Comparison of ENCODE assay signal across 14 cellular contexts in genomic region chr2:96247009-96247408, GRCh38. TPM values are rescaled to one million over a fixed set of nuclear protein-coding genes. Genes with fewer than 3 reads are reported as not detected.
DNase-seq lines count a peak whose midpoint lies in the region; ATAC-seq and TF ChIP-seq lines count a peak whose summit lies in the region.
"Had no signal": no experiment of that assay in that cellular context is flagged by ENCODE, and none has a peak within 500 bp of the region (broad histone marks: within the 10 kb centered on the region; RNA-seq: fewer than 3 reads in every experiment).

No MANE protein-coding gene starts in this region.

- POLR2A ChIA-PET in WTC11 (lab: Charles Lee): interaction anchor here (1.0 to 1.2 kb wide), 2 partner anchors 39 to 45 kb away, joined by 3 to 5 read pairs; no protein-coding TSS in a partner anchor

- H3K9ac ChIP-seq in liver (ENCODE audit: low read depth in 1 of 2, low read length in 2 of 2): no peak overlapping the region

- peaks cover 0 to 9% (median 3%) of the 10 kb centered on the region in 4 donors for H3K4me1 ChIP-seq in liver (ENCODE audit: control insufficient read depth in 4 of 4, insufficient read depth in 4 of 4, low read length in 3 of 4)
- H3K4me1 ChIP-seq: HAP-1 had no signal

- DNase-seq in activated naive CD8-positive, alpha-beta T cell treated with anti-CD3 and anti-CD28 coated beads for 36 hours: no peak
- DNase-seq in WTC11 (ENCODE audit: low spot score) (no peak), superior temporal gyrus (ENCODE audit: extremely low spot score) (no peak), WERI-Rb-1 (no peak), NCI-H2196 treated with DMSO at 0.1 percent for 48 hours (lab: John Stamatoyannopoulos, UW; ENCODE audit: unreplicated experiment) (no peak)
- DNase-seq: NCI-H187; NK-92 treated with Interleukin-12 subunit alpha and Interleukin-12 subunit beta, amount 100 ng/mL, for 24 hours; stimulated activated CD4-positive, alpha-beta T cell treated with anti-CD3 and anti-CD28 coated beads, Interleukin-1b, Interleukin-23, amount 100 ng/mL, for 48 hours had no signal

- no peak for TF ChIP-seq CTCF in WTC11 (IDR thresholded peaks at IDR 0.05)
- no peak for TF ChIP-seq CTCF in liver (IDR thresholded peaks at IDR 0.05; ENCODE audit: low read depth, low read length, missing input control)
- TF ChIP-seq CTCF in WERI-Rb-1 (IDR thresholded peaks at IDR 0.05; ENCODE audit: low read depth, low read length): no peak

- H3K4me1 Mint-ChIP-seq in activated naive CD8-positive, alpha-beta T cell (ENCODE audit: low read depth): peaks cover 45% of the 10 kb centered on the region
- peaks cover 35% of the 10 kb centered on the region for H3K4me1 Mint-ChIP-seq in activated naive CD8-positive, alpha-beta T cell treated with anti-CD3 and anti-CD28 coated beads for 36 hours
- H3K4me1 Mint-ChIP-seq in WTC11: no peaks in the 10 kb centered on the region; the same call in 1 of the 2 replicates

- peaks cover 4% of the 10 kb centered on the region for H3K36me3 Mint-ChIP-seq in activated naive CD8-positive, alpha-beta T cell
- H3K36me3 Mint-ChIP-seq in activated naive CD8-positive, alpha-beta T cell treated with anti-CD3 and anti-CD28 coated beads for 36 hours: peaks cover 12% of the 10 kb centered on the region
- peaks cover 2% of the 10 kb centered on the region for H3K36me3 Mint-ChIP-seq in WTC11
- H3K36me3 Mint-ChIP-seq: activated naive CD4-positive, alpha-beta T cell treated with anti-CD3 and anti-CD28 coated beads, Interleukin-2, amount 50 U/mL, for 24 hours had no signal

- no peak overlapping the region for H3K27ac ChIP-seq in liver (ENCODE audit: low read depth in 1 of 2, low read length in 2 of 2)
- H3K27ac ChIP-seq in WERI-Rb-1: no peak overlapping the region
- H3K27ac ChIP-seq: esophagus muscularis mucosa had no signal

- no peaks in the 10 kb centered on the region for H3K27me3 ChIP-seq in liver (ENCODE audit: control insufficient read depth in 4 of 4, insufficient read depth in 4 of 4, low read length in 3 of 4)
- H3K27me3 ChIP-seq in WERI-Rb-1 (ENCODE audit: insufficient read depth, low read depth, severe bottlenecking): no peaks in the 10 kb centered on the region
- H3K27me3 ChIP-seq: esophagus muscularis mucosa had no signal

- ATAC-seq in WTC11 (peak; percentile 34; the same call in 1 of the 2 replicates), GM19467 (IDR thresholded peaks at IDR 0.05; ENCODE audit: unreplicated experiment) (no peak)

- H3K4me3 ChIP-seq in liver (ENCODE audit: low read depth in 1 of 3, low read length in 3 of 3) (no peak overlapping the region), WERI-Rb-1 (ENCODE audit: low read depth, low read length) (no peak overlapping the region)
- H3K4me3 ChIP-seq: esophagus muscularis mucosa, HAP-1 had no signal

- peaks cover 0 to 4% (median 3%) of the 10 kb centered on the region in 4 donors for H3K36me3 ChIP-seq in liver (ENCODE audit: control insufficient read depth in 4 of 4, insufficient read depth in 3 of 4, low read depth in 1 of 4, low read length in 3 of 4)
- H3K36me3 ChIP-seq in WERI-Rb-1: peaks cover 2% of the 10 kb centered on the region

- CTCF ChIA-PET in WTC11 (lab: Charles Lee): interaction anchor here (1.0 to 1.4 kb wide), 4 partner anchors 13 to 108 kb away, joined by 3 to 6 read pairs (median 3); no protein-coding TSS in a partner anchor

- H3K9me3 Mint-ChIP-seq in activated naive CD8-positive, alpha-beta T cell (ENCODE audit: low read depth): no peaks in the 10 kb centered on the region
- H3K9me3 Mint-ChIP-seq in activated naive CD8-positive, alpha-beta T cell treated with anti-CD3 and anti-CD28 coated beads for 36 hours: no peaks in the 10 kb centered on the region
- no peaks in the 10 kb centered on the region for H3K9me3 Mint-ChIP-seq in WTC11
- H3K9me3 Mint-ChIP-seq: activated naive CD4-positive, alpha-beta T cell treated with anti-CD3 and anti-CD28 coated beads, Interleukin-2, amount 50 U/mL, for 24 hours had no signal

- WGBS in liver: 75% methylated on average over 3 of the region's 3 CpGs

- H3K9me3 ChIP-seq in liver (ENCODE audit: control insufficient read depth in 4 of 4, low read length in 3 of 4) (no peaks in the 10 kb centered on the region), WERI-Rb-1 (ENCODE audit: severe bottlenecking) (no peaks in the 10 kb centered on the region)
- H3K9me3 ChIP-seq: esophagus muscularis mucosa, HAP-1 had no signal

- no peak for TF ChIP-seq RAD21 in liver (IDR thresholded peaks at IDR 0.05)

- H3K27me3 Mint-ChIP-seq in activated naive CD8-positive, alpha-beta T cell: no peaks in the 10 kb centered on the region
- H3K27me3 Mint-ChIP-seq in activated naive CD8-positive, alpha-beta T cell treated with anti-CD3 and anti-CD28 coated beads for 36 hours: no peaks in the 10 kb centered on the region
- H3K27me3 Mint-ChIP-seq in WTC11 (ENCODE audit: low read depth): no peaks in the 10 kb centered on the region
- H3K27me3 Mint-ChIP-seq: activated naive CD4-positive, alpha-beta T cell treated with anti-CD3 and anti-CD28 coated beads, Interleukin-2, amount 50 U/mL, for 24 hours had no signal

- no peak overlapping the region for H3K4me3 Mint-ChIP-seq in activated naive CD8-positive, alpha-beta T cell
- no peak overlapping the region for H3K4me3 Mint-ChIP-seq in activated naive CD8-positive, alpha-beta T cell treated with anti-CD3 and anti-CD28 coated beads for 36 hours
- H3K4me3 Mint-ChIP-seq in WTC11: no peak overlapping the region
- H3K4me3 Mint-ChIP-seq: activated naive CD4-positive, alpha-beta T cell treated with anti-CD3 and anti-CD28 coated beads, Interleukin-2, amount 50 U/mL, for 24 hours had no signal

- H3K27ac Mint-ChIP-seq in activated naive CD8-positive, alpha-beta T cell: peak overlapping the region; percentile 2
- H3K27ac Mint-ChIP-seq in activated naive CD8-positive, alpha-beta T cell treated with anti-CD3 and anti-CD28 coated beads for 36 hours: no peak overlapping the region
- no peak overlapping the region for H3K27ac Mint-ChIP-seq in WTC11
- H3K27ac Mint-ChIP-seq: activated naive CD4-positive, alpha-beta T cell treated with anti-CD3 and anti-CD28 coated beads, Interleukin-2, amount 50 U/mL, for 24 hours had no signal

TF ChIP-seq in WTC11, 78 proteins besides CTCF, POLR2A, EP300 and RAD21:
- TF ChIP-seq GTF2I (CRISPR knock-in tag; conservative IDR thresholded peaks at IDR 0.05) (no peak), ZMAT4 (CRISPR knock-in tag; IDR thresholded peaks at IDR 0.05) (no peak), USF1 (CRISPR knock-in tag; IDR thresholded peaks at IDR 0.05) (no peak), TP53 (CRISPR knock-in tag; IDR thresholded peaks at IDR 0.05) (no peak), SP1 (CRISPR knock-in tag; conservative IDR thresholded peaks at IDR 0.05) (no peak)

TF ChIP-seq in liver, 16 proteins besides CTCF, POLR2A, EP300 and RAD21:
- TF ChIP-seq NR2F2 (IDR thresholded peaks at IDR 0.05): peak; percentile 14
- no peak for TF ChIP-seq RXRA (IDR thresholded peaks at IDR 0.05)

RNA-seq across cellular contexts. Expression of gene TMEM127, which starts 18.8 kb away (rescaled TPM):
- 10 to 100 TPM; 17.4 to 21.2 TPM for total RNA-seq in activated naive CD8-positive, alpha-beta T cell treated with anti-CD3 and anti-CD28 coated beads for 36 hours
- 22.9 to 25.6 TPM (median 24.7 TPM) in 3 replicates for total RNA-seq in WTC11 (2021)
- 10 to 100 TPM; 17.7 to 19.1 TPM for total RNA-seq in liver
- polyA plus RNA-seq in liver: 10 to 100 TPM; 11.2 to 27.5 TPM

RNA-seq across cellular contexts. Expression of gene CIAO1, which starts 19.0 kb away (rescaled TPM):
- 10 to 100 TPM; 69.7 to 73.9 TPM for total RNA-seq in activated naive CD8-positive, alpha-beta T cell treated with anti-CD3 and anti-CD28 coated beads for 36 hours
- total RNA-seq in WTC11 (2021): 71.9 to 82.8 TPM (median 72.0 TPM) in 3 replicates
- total RNA-seq in liver: 10 to 100 TPM; 50.6 to 80.4 TPM
- 10 to 100 TPM; 43.0 to 43.3 TPM for polyA plus RNA-seq in liver

RNA-seq across cellular contexts. Expression of gene STARD7, which starts 38.4 kb away (rescaled TPM):
- total RNA-seq in activated naive CD8-positive, alpha-beta T cell treated with anti-CD3 and anti-CD28 coated beads for 36 hours: 100 to 1,000 TPM; 229 to 231 TPM
- total RNA-seq in WTC11 (2021) (199 to 217 TPM (median 201 TPM) in 3 replicates), liver (100 to 1,000 TPM in 1 of 2 donors, 10 to 100 TPM in 1; 72.0 to 120 TPM)
- polyA plus RNA-seq in liver: 10 to 100 TPM; 42.9 to 47.4 TPM

RNA-seq across cellular contexts. Expression of gene SNRNP200, which starts 58.3 kb away (rescaled TPM):
- total RNA-seq in activated naive CD8-positive, alpha-beta T cell treated with anti-CD3 and anti-CD28 coated beads for 36 hours: 100 to 1,000 TPM; 196 to 202 TPM
- total RNA-seq in WTC11 (2021) (194 to 226 TPM (median 201 TPM) in 3 replicates), liver (10 to 100 TPM; 55.9 to 75.2 TPM)
- polyA plus RNA-seq in liver: 10 to 100 TPM; 28.1 to 39.1 TPM
